1 cellular context compared by ENCODE assay signal in genomic region chr1:58782308-58783089, GRCh38.
TF ChIP-seq lines count a peak whose summit lies in the region.

No MANE protein-coding gene starts in this region.

TF ChIP-seq in GM12878, 131 proteins besides CTCF, POLR2A, EP300 and RAD21 (continued from another document and continues in another):
- TF ChIP-seq, protein P1, sequence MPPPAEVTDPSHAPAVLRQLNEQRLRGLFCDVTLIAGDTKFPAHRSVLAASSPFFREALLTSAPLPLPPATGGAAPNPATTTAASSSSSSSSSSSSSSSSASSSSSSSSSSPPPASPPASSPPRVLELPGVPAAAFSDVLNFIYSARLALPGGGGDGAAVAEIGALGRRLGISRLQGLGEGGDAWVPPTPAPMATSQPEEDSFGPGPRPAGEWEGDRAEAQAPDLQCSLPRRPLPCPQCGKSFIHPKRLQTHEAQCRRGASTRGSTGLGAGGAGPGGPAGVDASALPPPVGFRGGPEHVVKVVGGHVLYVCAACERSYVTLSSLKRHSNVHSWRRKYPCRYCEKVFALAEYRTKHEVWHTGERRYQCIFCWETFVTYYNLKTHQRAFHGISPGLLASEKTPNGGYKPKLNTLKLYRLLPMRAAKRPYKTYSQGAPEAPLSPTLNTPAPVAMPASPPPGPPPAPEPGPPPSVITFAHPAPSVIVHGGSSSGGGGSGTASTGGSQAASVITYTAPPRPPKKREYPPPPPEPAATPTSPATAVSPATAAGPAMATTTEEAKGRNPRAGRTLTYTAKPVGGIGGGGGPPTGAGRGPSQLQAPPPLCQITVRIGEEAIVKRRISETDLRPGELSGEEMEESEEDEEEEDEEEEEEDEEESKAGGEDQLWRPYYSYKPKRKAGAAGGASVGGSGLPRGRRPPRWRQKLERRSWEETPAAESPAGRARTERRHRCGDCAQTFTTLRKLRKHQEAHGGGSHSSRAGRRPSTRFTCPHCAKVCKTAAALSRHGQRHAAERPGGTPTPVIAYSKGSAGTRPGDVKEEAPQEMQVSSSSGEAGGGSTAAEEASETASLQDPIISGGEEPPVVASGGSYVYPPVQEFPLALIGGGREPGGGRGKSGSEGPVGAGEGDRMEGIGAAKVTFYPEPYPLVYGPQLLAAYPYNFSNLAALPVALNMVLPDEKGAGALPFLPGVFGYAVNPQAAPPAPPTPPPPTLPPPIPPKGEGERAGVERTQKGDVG (CRISPR knock-in tag; IDR thresholded peaks at IDR 0.05) = no peak
- TF ChIP-seq MEF2B (IDR thresholded peaks at IDR 0.05; ENCODE audit: partially characterized antibody, poor library complexity, severe bottlenecking) (no peak), CHD2 (IDR thresholded peaks at IDR 0.05; ENCODE audit: borderline replicate concordance, low read depth, low read length) (no peak), CREB1 (IDR thresholded peaks at IDR 0.05; ENCODE audit: low read depth) (no peak), KLF5 (IDR thresholded peaks at IDR 0.05; ENCODE audit: partially characterized antibody) (no peak), E2F8 (IDR thresholded peaks at IDR 0.05; ENCODE audit: low read depth, partially characterized antibody) (no peak), NFYA (IDR thresholded peaks at IDR 0.05; ENCODE audit: borderline replicate concordance, low read depth, low read length) (no peak), GATAD2B (conservative IDR thresholded peaks at IDR 0.05; ENCODE audit: low read depth) (peak; percentile 62), TCF3 (IDR thresholded peaks at IDR 0.05; ENCODE audit: borderline replicate concordance, insufficient read depth, low read depth, low read length) (0 out of 2 replicates have a peak, but pooled peaks have one; percentile 63), BCL11A (IDR thresholded peaks at IDR 0.05; ENCODE audit: low read depth, low read length) (no peak), SUPT20H (IDR thresholded peaks at IDR 0.05; ENCODE audit: borderline replicate concordance, control insufficient read depth, low read depth, low read length) (no peak), SMC3 (IDR thresholded peaks at IDR 0.05; ENCODE audit: borderline replicate concordance, low read length) (peak; percentile 43; the same call in 1 of the 2 replicates), PML (IDR thresholded peaks at IDR 0.05; ENCODE audit: low read length) (no peak), SRF (IDR thresholded peaks at IDR 0.05; ENCODE audit: low read depth in 2 of 2, low read length in 2 of 2) (no peak), HDAC2 (IDR thresholded peaks at IDR 0.05) (no peak), ZNF622 (IDR thresholded peaks at IDR 0.05) (no peak), NFIC (IDR thresholded peaks at IDR 0.05; ENCODE audit: low read depth, low read length) (no peak), SREBF2 (IDR thresholded peaks at IDR 0.05; ENCODE audit: low read length) (no peak), RUNX3 (IDR thresholded peaks at IDR 0.05; ENCODE audit: low read length) (no peak), HDGF (IDR thresholded peaks at IDR 0.05) (no peak), EED (IDR thresholded peaks at IDR 0.05; ENCODE audit: low read depth) (no peak), HSF1 (IDR thresholded peaks at IDR 0.05; ENCODE audit: low read depth, low read length) (no peak), ZBED1 (IDR thresholded peaks at IDR 0.05; ENCODE audit: borderline replicate concordance) (no peak), TAF1 (IDR thresholded peaks at IDR 0.05; ENCODE audit: borderline replicate concordance, low read depth, low read length) (no peak), NR2F1 (conservative IDR thresholded peaks at IDR 0.05) (0 out of 2 replicates have a peak, but pooled peaks have one; percentile 36), IRF4 (IDR thresholded peaks at IDR 0.05; ENCODE audit: low read depth, low read length) (no peak), NBN (IDR thresholded peaks at IDR 0.05) (no peak), KDM1A (IDR thresholded peaks at IDR 0.05; ENCODE audit: borderline replicate concordance) (no peak), RB1 (IDR thresholded peaks at IDR 0.05; ENCODE audit: borderline replicate concordance) (peak; percentile 96; the same call in 1 of the 2 replicates), ZNF24 (IDR thresholded peaks at IDR 0.05) (no peak), BRCA1 (IDR thresholded peaks at IDR 0.05; ENCODE audit: low read depth, low read length) (no peak), BCLAF1 (IDR thresholded peaks at IDR 0.05) (no peak), IRF3 (IDR thresholded peaks at IDR 0.05) (no peak), JUNB (IDR thresholded peaks at IDR 0.05) (no peak), FOXM1 (IDR thresholded peaks at IDR 0.05; ENCODE audit: low read depth, low read length) (no peak)
- TF ChIP-seq, protein P2, sequence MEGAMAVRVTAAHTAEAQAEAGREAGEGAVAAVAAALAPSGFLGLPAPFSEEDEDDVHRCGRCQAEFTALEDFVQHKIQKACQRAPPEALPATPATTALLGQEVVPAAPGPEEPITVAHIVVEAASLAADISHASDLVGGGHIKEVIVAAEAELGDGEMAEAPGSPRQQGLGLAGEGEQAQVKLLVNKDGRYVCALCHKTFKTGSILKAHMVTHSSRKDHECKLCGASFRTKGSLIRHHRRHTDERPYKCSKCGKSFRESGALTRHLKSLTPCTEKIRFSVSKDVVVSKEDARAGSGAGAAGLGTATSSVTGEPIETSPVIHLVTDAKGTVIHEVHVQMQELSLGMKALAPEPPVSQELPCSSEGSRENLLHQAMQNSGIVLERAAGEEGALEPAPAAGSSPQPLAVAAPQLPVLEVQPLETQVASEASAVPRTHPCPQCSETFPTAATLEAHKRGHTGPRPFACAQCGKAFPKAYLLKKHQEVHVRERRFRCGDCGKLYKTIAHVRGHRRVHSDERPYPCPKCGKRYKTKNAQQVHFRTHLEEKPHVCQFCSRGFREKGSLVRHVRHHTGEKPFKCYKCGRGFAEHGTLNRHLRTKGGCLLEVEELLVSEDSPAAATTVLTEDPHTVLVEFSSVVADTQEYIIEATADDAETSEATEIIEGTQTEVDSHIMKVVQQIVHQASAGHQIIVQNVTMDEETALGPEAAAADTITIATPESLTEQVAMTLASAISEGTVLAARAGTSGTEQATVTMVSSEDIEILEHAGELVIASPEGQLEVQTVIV (IDR thresholded peaks at IDR 0.05; ENCODE audit: borderline replicate concordance, partially characterized antibody) = no peak
- TF ChIP-seq, protein P3, sequence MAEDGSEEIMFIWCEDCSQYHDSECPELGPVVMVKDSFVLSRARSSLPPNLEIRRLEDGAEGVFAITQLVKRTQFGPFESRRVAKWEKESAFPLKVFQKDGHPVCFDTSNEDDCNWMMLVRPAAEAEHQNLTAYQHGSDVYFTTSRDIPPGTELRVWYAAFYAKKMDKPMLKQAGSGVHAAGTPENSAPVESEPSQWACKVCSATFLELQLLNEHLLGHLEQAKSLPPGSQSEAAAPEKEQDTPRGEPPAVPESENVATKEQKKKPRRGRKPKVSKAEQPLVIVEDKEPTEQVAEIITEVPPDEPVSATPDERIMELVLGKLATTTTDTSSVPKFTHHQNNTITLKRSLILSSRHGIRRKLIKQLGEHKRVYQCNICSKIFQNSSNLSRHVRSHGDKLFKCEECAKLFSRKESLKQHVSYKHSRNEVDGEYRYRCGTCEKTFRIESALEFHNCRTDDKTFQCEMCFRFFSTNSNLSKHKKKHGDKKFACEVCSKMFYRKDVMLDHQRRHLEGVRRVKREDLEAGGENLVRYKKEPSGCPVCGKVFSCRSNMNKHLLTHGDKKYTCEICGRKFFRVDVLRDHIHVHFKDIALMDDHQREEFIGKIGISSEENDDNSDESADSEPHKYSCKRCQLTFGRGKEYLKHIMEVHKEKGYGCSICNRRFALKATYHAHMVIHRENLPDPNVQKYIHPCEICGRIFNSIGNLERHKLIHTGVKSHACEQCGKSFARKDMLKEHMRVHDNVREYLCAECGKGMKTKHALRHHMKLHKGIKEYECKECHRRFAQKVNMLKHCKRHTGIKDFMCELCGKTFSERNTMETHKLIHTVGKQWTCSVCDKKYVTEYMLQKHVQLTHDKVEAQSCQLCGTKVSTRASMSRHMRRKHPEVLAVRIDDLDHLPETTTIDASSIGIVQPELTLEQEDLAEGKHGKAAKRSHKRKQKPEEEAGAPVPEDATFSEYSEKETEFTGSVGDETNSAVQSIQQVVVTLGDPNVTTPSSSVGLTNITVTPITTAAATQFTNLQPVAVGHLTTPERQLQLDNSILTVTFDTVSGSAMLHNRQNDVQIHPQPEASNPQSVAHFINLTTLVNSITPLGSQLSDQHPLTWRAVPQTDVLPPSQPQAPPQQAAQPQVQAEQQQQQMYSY (CRISPR knock-in tag; IDR thresholded peaks at IDR 0.05) = no peak
- TF ChIP-seq, protein P4, sequence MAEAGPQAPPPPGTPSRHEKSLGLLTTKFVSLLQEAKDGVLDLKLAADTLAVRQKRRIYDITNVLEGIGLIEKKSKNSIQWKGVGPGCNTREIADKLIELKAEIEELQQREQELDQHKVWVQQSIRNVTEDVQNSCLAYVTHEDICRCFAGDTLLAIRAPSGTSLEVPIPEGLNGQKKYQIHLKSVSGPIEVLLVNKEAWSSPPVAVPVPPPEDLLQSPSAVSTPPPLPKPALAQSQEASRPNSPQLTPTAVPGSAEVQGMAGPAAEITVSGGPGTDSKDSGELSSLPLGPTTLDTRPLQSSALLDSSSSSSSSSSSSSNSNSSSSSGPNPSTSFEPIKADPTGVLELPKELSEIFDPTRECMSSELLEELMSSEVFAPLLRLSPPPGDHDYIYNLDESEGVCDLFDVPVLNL (IDR thresholded peaks at IDR 0.05; ENCODE audit: low read depth, low read length) = no peak
- TF ChIP-seq, protein P5, sequence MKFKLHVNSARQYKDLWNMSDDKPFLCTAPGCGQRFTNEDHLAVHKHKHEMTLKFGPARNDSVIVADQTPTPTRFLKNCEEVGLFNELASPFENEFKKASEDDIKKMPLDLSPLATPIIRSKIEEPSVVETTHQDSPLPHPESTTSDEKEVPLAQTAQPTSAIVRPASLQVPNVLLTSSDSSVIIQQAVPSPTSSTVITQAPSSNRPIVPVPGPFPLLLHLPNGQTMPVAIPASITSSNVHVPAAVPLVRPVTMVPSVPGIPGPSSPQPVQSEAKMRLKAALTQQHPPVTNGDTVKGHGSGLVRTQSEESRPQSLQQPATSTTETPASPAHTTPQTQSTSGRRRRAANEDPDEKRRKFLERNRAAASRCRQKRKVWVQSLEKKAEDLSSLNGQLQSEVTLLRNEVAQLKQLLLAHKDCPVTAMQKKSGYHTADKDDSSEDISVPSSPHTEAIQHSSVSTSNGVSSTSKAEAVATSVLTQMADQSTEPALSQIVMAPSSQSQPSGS (IDR thresholded peaks at IDR 0.05; ENCODE audit: low read length) = no peak
